ENCODE assay signal across 1 cellular context in the genomic region with DNA sequence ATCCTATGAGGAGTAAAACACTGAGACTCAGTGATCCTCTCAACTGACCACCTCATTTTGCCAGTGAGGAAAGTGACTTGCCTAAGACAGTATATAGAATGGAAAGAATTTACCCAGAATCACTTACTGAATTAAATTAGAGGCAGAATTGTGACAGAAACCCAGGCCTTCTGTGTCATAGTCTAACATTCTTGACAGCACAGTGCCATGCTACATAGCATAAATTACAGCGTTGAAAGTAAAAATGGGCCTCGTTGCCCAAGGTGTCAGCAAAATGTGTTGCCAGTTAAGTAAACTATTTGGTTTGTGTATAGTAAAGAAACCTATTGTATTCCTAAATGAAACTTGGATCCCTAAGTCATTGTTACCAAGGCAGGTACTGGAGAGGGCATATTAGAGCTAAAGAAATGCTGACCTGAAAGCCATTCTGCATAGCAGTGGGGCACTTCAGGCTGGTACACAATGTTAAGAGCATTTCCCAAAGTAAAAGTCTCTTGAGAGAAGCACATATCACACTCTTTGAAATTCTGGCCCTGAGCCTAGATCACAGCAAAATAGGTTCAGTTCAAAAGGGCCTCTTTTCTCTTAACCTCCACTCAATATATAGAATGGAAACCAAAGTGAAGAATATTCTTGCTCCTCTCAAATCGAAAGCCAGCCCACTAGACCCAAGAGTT.
TF ChIP-seq lines count a peak whose summit lies in the region.

No MANE protein-coding gene starts in this region.

TF ChIP-seq in IMR-90, 13 proteins besides CTCF, POLR2A, EP300 and RAD21:
- TF ChIP-seq FOS (IDR thresholded peaks at IDR 0.05; ENCODE audit: low read depth, low read length) (no peak), CHD1 (IDR thresholded peaks at IDR 0.05; ENCODE audit: low read depth, low read length) (no peak), NFE2L2 (IDR thresholded peaks at IDR 0.05; ENCODE audit: low read depth, low read length) (no peak), SMC3 (IDR thresholded peaks at IDR 0.05; ENCODE audit: low read depth, low read length) (no peak), RFX5 (IDR thresholded peaks at IDR 0.05; ENCODE audit: low read depth, low read length) (no peak), BHLHE40 (IDR thresholded peaks at IDR 0.05; ENCODE audit: low read depth, low read length) (no peak), MXI1 (IDR thresholded peaks at IDR 0.05; ENCODE audit: borderline replicate concordance, low read depth, low read length) (no peak), RCOR1 (IDR thresholded peaks at IDR 0.05; ENCODE audit: insufficient replicate concordance, low read length) (no peak), MAFK (IDR thresholded peaks at IDR 0.05; ENCODE audit: low read depth, low read length) (no peak), MAZ (IDR thresholded peaks at IDR 0.05; ENCODE audit: borderline replicate concordance, low read depth, low read length) (no peak), CEBPB (IDR thresholded peaks at IDR 0.05; ENCODE audit: low read depth, low read length) (no peak)
- TF ChIP-seq, protein P1, sequence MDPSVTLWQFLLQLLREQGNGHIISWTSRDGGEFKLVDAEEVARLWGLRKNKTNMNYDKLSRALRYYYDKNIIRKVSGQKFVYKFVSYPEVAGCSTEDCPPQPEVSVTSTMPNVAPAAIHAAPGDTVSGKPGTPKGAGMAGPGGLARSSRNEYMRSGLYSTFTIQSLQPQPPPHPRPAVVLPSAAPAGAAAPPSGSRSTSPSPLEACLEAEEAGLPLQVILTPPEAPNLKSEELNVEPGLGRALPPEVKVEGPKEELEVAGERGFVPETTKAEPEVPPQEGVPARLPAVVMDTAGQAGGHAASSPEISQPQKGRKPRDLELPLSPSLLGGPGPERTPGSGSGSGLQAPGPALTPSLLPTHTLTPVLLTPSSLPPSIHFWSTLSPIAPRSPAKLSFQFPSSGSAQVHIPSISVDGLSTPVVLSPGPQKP (IDR thresholded peaks at IDR 0.05; ENCODE audit: borderline replicate concordance, low read depth, low read length) = no peak
- TF ChIP-seq, protein P2, sequence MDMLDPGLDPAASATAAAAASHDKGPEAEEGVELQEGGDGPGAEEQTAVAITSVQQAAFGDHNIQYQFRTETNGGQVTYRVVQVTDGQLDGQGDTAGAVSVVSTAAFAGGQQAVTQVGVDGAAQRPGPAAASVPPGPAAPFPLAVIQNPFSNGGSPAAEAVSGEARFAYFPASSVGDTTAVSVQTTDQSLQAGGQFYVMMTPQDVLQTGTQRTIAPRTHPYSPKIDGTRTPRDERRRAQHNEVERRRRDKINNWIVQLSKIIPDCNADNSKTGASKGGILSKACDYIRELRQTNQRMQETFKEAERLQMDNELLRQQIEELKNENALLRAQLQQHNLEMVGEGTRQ (IDR thresholded peaks at IDR 0.05; ENCODE audit: low read depth, low read length) = no peak
